In the genomic region with DNA sequence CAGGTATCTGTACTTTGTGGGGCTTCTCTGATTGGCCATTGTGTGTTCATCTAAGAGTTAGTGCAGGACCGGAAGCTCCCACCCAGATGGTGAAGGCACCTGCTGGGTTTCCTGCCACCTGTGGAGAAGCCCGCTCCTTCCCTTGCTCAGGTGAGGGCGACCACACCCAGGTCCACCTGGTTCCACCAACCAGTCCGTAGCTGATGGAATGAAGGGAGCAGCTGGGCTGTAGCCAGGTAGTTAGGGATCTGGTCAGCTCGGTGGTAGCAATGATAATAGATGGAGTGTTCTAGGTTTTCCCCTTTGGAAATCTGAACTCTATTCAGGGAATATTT, we compare ENCODE assay signal across 25 cellular contexts. TPM values are rescaled to one million over a fixed set of nuclear protein-coding genes. Genes with fewer than 3 reads are reported as not detected.
"Had no signal": no experiment of that assay in that cellular context is flagged by ENCODE, and none has a peak within 500 bp of the region (broad histone marks: within the 10 kb centered on the region; RNA-seq: fewer than 3 reads in every experiment).

No MANE protein-coding gene starts in this region.

- H3K4me3 Mint-ChIP-seq: activated CD4-positive, alpha-beta T cell treated with anti-CD3 and anti-CD28 coated beads, Interleukin-2, amount 10 ng/mL, durations not matched to agents 7 days and 5 days; activated CD8-positive, alpha-beta T cell treated with anti-CD3 and anti-CD28 coated beads, Interleukin-2, amount 10 ng/mL, durations not matched to agents 7 days and 5 days; activated naive CD4-positive, alpha-beta T cell treated with anti-CD3 and anti-CD28 coated beads for 36 hours; activated naive CD8-positive, alpha-beta T cell treated with anti-CD3 and anti-CD28 coated beads, Interleukin-2, amount 50 U/mL, for 24 hours; activated T-cell treated with anti-CD3 and anti-CD28 coated beads, Interleukin-2, amount 50 U/mL, for 4 hours; mesothelial cell of epicardium had no signal

- DNase-seq: activated CD4-positive, alpha-beta T cell treated with anti-CD3 and anti-CD28 coated beads, Interleukin-2, amount 10 ng/mL, durations not matched to agents 7 days and 5 days; activated CD8-positive, alpha-beta T cell treated with anti-CD3 and anti-CD28 coated beads, Interleukin-2, amount 10 ng/mL, durations not matched to agents 7 days and 5 days; activated naive CD4-positive, alpha-beta T cell treated with anti-CD3 and anti-CD28 coated beads for 36 hours; activated naive CD8-positive, alpha-beta T cell treated with anti-CD3 and anti-CD28 coated beads, Interleukin-2, amount 50 U/mL, for 24 hours; activated T-cell treated with anti-CD3 and anti-CD28 coated beads, Interleukin-2, amount 50 U/mL, for 4 hours; anterior cingulate cortex; brain microvascular endothelial cell; central memory CD4-positive, alpha-beta T cell; foreskin fibroblast; hippocampal formation; islet precursor cell; left lung; nephron progenitor cell; nucleus accumbens; psoas muscle; right cardiac atrium; stimulated activated CD4-positive, alpha-beta T cell treated with anti-CD3 and anti-CD28 coated beads, Interleukin-15, amount 100 ng/mL, for 24 hours; stimulated activated CD4-positive, alpha-beta T cell treated with anti-CD3 and anti-CD28 coated beads, Interleukin-2, amount 100 ng/mL, for 48 hours; stomach; upper lobe of right lung had no signal

- H3K4me1 Mint-ChIP-seq: activated CD4-positive, alpha-beta T cell treated with anti-CD3 and anti-CD28 coated beads, Interleukin-2, amount 10 ng/mL, durations not matched to agents 7 days and 5 days; activated naive CD8-positive, alpha-beta T cell treated with anti-CD3 and anti-CD28 coated beads, Interleukin-2, amount 50 U/mL, for 24 hours had no signal

- H3K9me3 ChIP-seq: left lung, psoas muscle, stomach, upper lobe of right lung had no signal

- ATAC-seq: activated CD4-positive, CD25-positive, alpha-beta regulatory T cell treated with anti-CD3 and anti-CD28 coated beads, Interleukin-2, amount 50 U/mL, for 24 hours; activated CD8-positive, alpha-beta T cell treated with anti-CD3 and anti-CD28 coated beads, Interleukin-2, amount 10 ng/mL, durations not matched to agents 7 days and 5 days; activated naive CD8-positive, alpha-beta T cell treated with anti-CD3 and anti-CD28 coated beads, Interleukin-2, amount 50 U/mL, for 24 hours; activated T-cell treated with anti-CD3 and anti-CD28 coated beads, Interleukin-2, amount 50 U/mL, for 4 hours; left lung; psoas muscle; right cardiac atrium; upper lobe of right lung had no signal

- H3K4me3 ChIP-seq: dorsolateral prefrontal cortex, left lung, psoas muscle, skin epidermis, stomach, upper lobe of right lung had no signal

- H3K27me3 ChIP-seq: brain microvascular endothelial cell, left lung, stomach, upper lobe of right lung had no signal

- H3K9me3 Mint-ChIP-seq: activated CD4-positive, alpha-beta T cell treated with anti-CD3 and anti-CD28 coated beads, Interleukin-2, amount 10 ng/mL, durations not matched to agents 7 days and 5 days; activated naive CD4-positive, alpha-beta T cell treated with anti-CD3 and anti-CD28 coated beads for 36 hours; activated naive CD8-positive, alpha-beta T cell treated with anti-CD3 and anti-CD28 coated beads, Interleukin-2, amount 50 U/mL, for 24 hours; activated T-cell treated with anti-CD3 and anti-CD28 coated beads, Interleukin-2, amount 50 U/mL, for 4 hours; mesothelial cell of epicardium had no signal

- H3K36me3 ChIP-seq: left lung, upper lobe of right lung had no signal

- H3K27ac Mint-ChIP-seq: activated CD4-positive, alpha-beta T cell treated with anti-CD3 and anti-CD28 coated beads, Interleukin-2, amount 10 ng/mL, durations not matched to agents 7 days and 5 days; activated CD8-positive, alpha-beta T cell treated with anti-CD3 and anti-CD28 coated beads, Interleukin-2, amount 10 ng/mL, durations not matched to agents 7 days and 5 days; activated naive CD4-positive, alpha-beta T cell treated with anti-CD3 and anti-CD28 coated beads for 36 hours; activated naive CD8-positive, alpha-beta T cell treated with anti-CD3 and anti-CD28 coated beads, Interleukin-2, amount 50 U/mL, for 24 hours; nephron progenitor cell had no signal

- H3K27ac ChIP-seq: brain microvascular endothelial cell, epithelial cell of prostate, left lung, psoas muscle, skin epidermis, stomach, upper lobe of right lung had no signal

- H3K4me1 ChIP-seq: left lung, psoas muscle, upper lobe of right lung had no signal

RNA-seq across cellular contexts. Expression of gene SH3BP4, which starts 16.0 kb away (rescaled TPM):
- total RNA-seq: activated CD4-positive, alpha-beta T cell treated with anti-CD3 and anti-CD28 coated beads, Interleukin-2, amount 10 ng/mL, durations not matched to agents 7 days and 5 days; activated CD8-positive, alpha-beta T cell treated with anti-CD3 and anti-CD28 coated beads, Interleukin-2, amount 10 ng/mL, durations not matched to agents 7 days and 5 days had no signal
